ENCODE assay signal across 8 cellular contexts in the genomic region with DNA sequence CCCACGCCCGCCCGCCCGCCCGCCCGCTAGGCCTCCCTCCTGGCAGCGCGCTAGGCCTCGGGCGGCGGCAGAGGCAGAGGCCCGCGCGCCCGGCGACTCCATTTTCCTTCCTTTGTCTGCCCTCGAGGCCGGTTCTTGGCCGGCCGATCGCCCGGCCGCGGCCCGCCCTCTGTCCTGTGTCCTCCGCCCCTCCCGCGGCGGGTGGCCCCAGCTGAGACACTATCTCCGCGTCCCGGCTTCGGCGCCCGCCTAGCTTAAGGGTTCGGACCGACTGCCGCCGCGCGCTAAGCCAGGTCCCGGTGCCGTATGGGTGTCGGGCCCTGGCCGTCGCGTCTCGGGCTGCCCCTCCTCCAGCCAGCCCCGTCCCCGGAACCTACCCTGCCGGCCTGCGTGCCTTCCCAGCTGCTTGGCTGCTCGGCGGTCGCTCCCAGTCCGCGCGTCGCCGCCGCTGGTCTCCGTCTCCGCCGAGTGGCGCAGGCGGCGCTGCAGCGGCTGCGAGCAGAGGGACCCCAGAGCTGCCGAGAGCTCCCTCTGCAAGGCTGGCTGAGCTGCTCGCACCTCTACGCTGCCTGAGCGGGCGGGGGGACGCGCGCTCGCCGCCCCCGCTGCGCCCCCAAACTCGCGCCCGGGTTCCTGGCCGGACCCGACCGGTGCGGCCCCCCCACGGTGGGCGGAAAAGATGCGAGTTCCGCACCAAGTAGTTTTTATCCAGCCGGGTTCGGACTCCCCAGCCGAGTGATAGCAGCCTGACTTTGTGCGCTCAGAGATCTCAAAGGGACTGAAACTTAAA. TPM values are rescaled to one million over a fixed set of nuclear protein-coding genes. Genes with fewer than 3 reads are reported as not detected.
A peak's percentile ranks its signal among the peaks of the same experiment; 100 is the strongest.
DNase-seq lines count a peak whose midpoint lies in the region; ATAC-seq, FAIRE-seq and TF ChIP-seq lines count a peak whose summit lies in the region.

No MANE protein-coding gene starts in this region.

- H3K27ac ChIP-seq in caudate nucleus (ENCODE audit: low read depth, low read length) (peak overlapping the region; percentile 97), kidney (ENCODE audit: low read depth in 2 of 2, low read length in 2 of 2) (peak overlapping the region; percentile 96 to 97)

- no peak for TF ChIP-seq RAD21 in Ishikawa (IDR thresholded peaks at IDR 0.05; ENCODE audit: low read depth)

- peak; percentile 18 for ATAC-seq in GM21528 (IDR thresholded peaks at IDR 0.05; ENCODE audit: low FRiP score, unreplicated experiment)

- intact Hi-C loops in kidney (cut with DNase I): no loop called here

- H3K4me1 ChIP-seq in kidney (ENCODE audit: control insufficient read depth in 1 of 2, insufficient read depth in 1 of 2, low read depth in 1 of 2, low read length in 2 of 2): peaks cover 12 to 14% of the 10 kb centered on the region in 2 donors

- DNase-seq in G401 (ENCODE audit: low spot score): peak; percentile 55
- DNase-seq in caudate nucleus (lab: John Stamatoyannopoulos, UW): peak in 45 of 61 donors; percentile 31 to 81 (median 63)
- peak; percentile 92 for DNase-seq in kidney
- DNase-seq in stimulated activated CD4-positive, alpha-beta T cell treated with anti-CD3 and anti-CD28 coated beads, Interleukin-15, amount 100 ng/mL, for 24 hours: peak; percentile 66
- no peak for DNase-seq in NCI-H187 treated with DMSO at 0.1 percent for 48 hours (lab: John Stamatoyannopoulos, UW)

- no peaks in the 10 kb centered on the region for H3K9me3 ChIP-seq in kidney (ENCODE audit: control insufficient read depth in 1 of 2, low read length in 2 of 2)

- H3K4me3 ChIP-seq in WI38 (ENCODE audit: low read depth, low read length) (peak overlapping the region; percentile 82), kidney (ENCODE audit: low read length in 2 of 2) (peak overlapping the region; percentile 66 to 85)

- no peaks in the 10 kb centered on the region for H3K36me3 ChIP-seq in kidney (ENCODE audit: control insufficient read depth in 1 of 2, insufficient read depth in 2 of 2, low read length in 2 of 2)

- FAIRE-seq in kidney (lab: Jason Lieb, UNC): no peak

- TF ChIP-seq CTCF in WI38 (IDR thresholded peaks at IDR 0.05; ENCODE audit: low read depth, low read length) (no peak; the same call in 1 of the 2 replicates), kidney (IDR thresholded peaks at IDR 0.05; ENCODE audit: borderline replicate concordance, extremely low read depth, insufficient read depth) (no peak)

- TF ChIP-seq EP300 in Ishikawa (IDR thresholded peaks at IDR 0.05; ENCODE audit: borderline replicate concordance): 0 out of 2 replicates have a peak, but pooled peaks have one; percentile 5

- in situ Hi-C loops in G401 (cut with HindIII; ENCODE audit: low sequenced_read_pairs): no loop called here

- H3K9ac ChIP-seq in kidney (ENCODE audit: low read length in 2 of 2): peak overlapping the region; percentile 50 to 86

TF ChIP-seq in Ishikawa, 13 proteins besides CTCF, POLR2A, EP300 and RAD21:
- TF ChIP-seq TEAD4 (IDR thresholded peaks at IDR 0.05) (no peak), TCF12 (IDR thresholded peaks at IDR 0.05; ENCODE audit: low read depth) (peak; percentile 14; the same call in 1 of the 2 replicates), FOXM1 (IDR thresholded peaks at IDR 0.05; ENCODE audit: borderline replicate concordance, low read depth) (no peak), ZBTB7A (IDR thresholded peaks at IDR 0.05; ENCODE audit: low read depth) (0 out of 2 replicates have a peak, but pooled peaks have one; percentile 39), TAF1 (IDR thresholded peaks at IDR 0.05; ENCODE audit: low read depth) (no peak), YY1 (IDR thresholded peaks at IDR 0.05; ENCODE audit: low read depth) (peak; percentile 15; the same call in 1 of the 2 replicates), CEBPB (IDR thresholded peaks at IDR 0.05) (no peak)

RNA-seq across cellular contexts. Expression of gene CTCF, which starts 0.8 kb away (rescaled TPM):
- 32.4 and 37.3 TPM in 2 replicates for total RNA-seq in G401 (2014; rRNA removed; shearing (Covaris generic))
- total RNA-seq in kidney: 42.6 TPM
- 20.4 TPM for polyA plus RNA-seq in kidney (ENCODE audit: insufficient read depth, low read depth, low replicate concordance)

RNA-seq across cellular contexts. Expression of gene RIPOR1, which starts 34.5 kb away (rescaled TPM):
- 4.1 and 11.5 TPM in 2 replicates for total RNA-seq in G401 (2014; rRNA removed; shearing (Covaris generic))
- total RNA-seq in kidney: 116 TPM
- 60.9 TPM for polyA plus RNA-seq in kidney (ENCODE audit: insufficient read depth, low read depth, low replicate concordance)
